12 cellular contexts compared by ENCODE assay signal in genomic region chr5:170861295-170861854, GRCh38. TPM values are rescaled to one million over a fixed set of nuclear protein-coding genes. Genes with fewer than 3 reads are reported as not detected.
DNase-seq lines count a peak whose midpoint lies in the region; ATAC-seq and TF ChIP-seq lines count a peak whose summit lies in the region.
"Had no signal": no experiment of that assay in that cellular context is flagged by ENCODE, and none has a peak within 500 bp of the region (broad histone marks: within the 10 kb centered on the region; RNA-seq: fewer than 3 reads in every experiment).

No MANE protein-coding gene starts in this region.

- H3K4me3 Mint-ChIP-seq in activated CD8-positive, alpha-beta T cell treated with anti-CD3 and anti-CD28 coated beads for 36 hours: peak overlapping the region; percentile 2
- H3K4me3 Mint-ChIP-seq in activated CD8-positive, alpha-beta T cell treated with anti-CD3 and anti-CD28 coated beads, Interleukin-2, amount 10 ng/mL, durations not matched to agents 7 days and 5 days: no peak overlapping the region
- peak overlapping the region; percentile 83 to 93 (median 89) for H3K4me3 Mint-ChIP-seq in brain
- H3K4me3 Mint-ChIP-seq: activated CD4-positive, alpha-beta T cell treated with anti-CD3 and anti-CD28 coated beads, Interleukin-2, amount 10 ng/mL, durations not matched to agents 24 days and 14 days had no signal

- H3K36me3 Mint-ChIP-seq in activated CD8-positive, alpha-beta T cell treated with anti-CD3 and anti-CD28 coated beads for 36 hours (ENCODE audit: low read depth): peaks cover 18% of the 10 kb centered on the region
- peaks cover 12% of the 10 kb centered on the region for H3K36me3 Mint-ChIP-seq in activated CD8-positive, alpha-beta T cell treated with anti-CD3 and anti-CD28 coated beads, Interleukin-2, amount 10 ng/mL, durations not matched to agents 7 days and 5 days (ENCODE audit: low read depth)
- peaks cover 17% of the 10 kb centered on the region for H3K36me3 Mint-ChIP-seq in brain

- H3K36me3 ChIP-seq in kidney epithelial cell (ENCODE audit: control insufficient read depth, insufficient read depth, low read length) (no peaks in the 10 kb centered on the region), stomach (no peaks in the 10 kb centered on the region)

- no peak for ATAC-seq in activated CD8-positive, alpha-beta T cell treated with anti-CD3 and anti-CD28 coated beads for 36 hours
- ATAC-seq in activated CD8-positive, alpha-beta T cell treated with anti-CD3 and anti-CD28 coated beads, Interleukin-2, amount 10 ng/mL, durations not matched to agents 7 days and 5 days: no peak

- no peak for DNase-seq in activated CD8-positive, alpha-beta T cell treated with anti-CD3 and anti-CD28 coated beads for 36 hours
- no peak for DNase-seq in activated CD8-positive, alpha-beta T cell treated with anti-CD3 and anti-CD28 coated beads, Interleukin-2, amount 10 ng/mL, durations not matched to agents 7 days and 5 days
- DNase-seq in kidney epithelial cell (ENCODE audit: low read depth) (no peak), stomach (no peak), T1000 (lab: John Stamatoyannopoulos, UW) (no peak), EL (no peak)
- no peak for DNase-seq in stimulated activated CD4-positive, alpha-beta T cell treated with anti-CD3 and anti-CD28 coated beads, Interleukin-2, amount 100 ng/mL, for 24 hours
- DNase-seq: activated CD4-positive, alpha-beta T cell treated with anti-CD3 and anti-CD28 coated beads, Interleukin-2, amount 10 ng/mL, durations not matched to agents 24 days and 14 days; RPMI8226 had no signal

- peaks cover 39% of the 10 kb centered on the region for H3K27me3 Mint-ChIP-seq in activated CD8-positive, alpha-beta T cell treated with anti-CD3 and anti-CD28 coated beads for 36 hours
- H3K27me3 Mint-ChIP-seq in activated CD8-positive, alpha-beta T cell treated with anti-CD3 and anti-CD28 coated beads, Interleukin-2, amount 10 ng/mL, durations not matched to agents 7 days and 5 days (ENCODE audit: low read depth): peaks cover 28% of the 10 kb centered on the region
- peaks cover 16% of the 10 kb centered on the region for H3K27me3 Mint-ChIP-seq in brain

- peaks cover 0 to 25% (median 22%) of the 10 kb centered on the region in 4 donors for H3K9me3 ChIP-seq in stomach

- TF ChIP-seq POLR2A in stomach (IDR thresholded peaks at IDR 0.05): no peak

- H3K4me1 Mint-ChIP-seq in activated CD8-positive, alpha-beta T cell treated with anti-CD3 and anti-CD28 coated beads for 36 hours (ENCODE audit: low read depth): peaks cover 5% of the 10 kb centered on the region
- peaks cover 5% of the 10 kb centered on the region for H3K4me1 Mint-ChIP-seq in activated CD8-positive, alpha-beta T cell treated with anti-CD3 and anti-CD28 coated beads, Interleukin-2, amount 10 ng/mL, durations not matched to agents 7 days and 5 days (ENCODE audit: low read depth)
- peaks cover 19% of the 10 kb centered on the region for H3K4me1 Mint-ChIP-seq in brain
- H3K4me1 Mint-ChIP-seq: activated CD4-positive, alpha-beta T cell treated with anti-CD3 and anti-CD28 coated beads, Interleukin-2, amount 10 ng/mL, durations not matched to agents 24 days and 14 days had no signal

- H3K27ac Mint-ChIP-seq in activated CD8-positive, alpha-beta T cell treated with anti-CD3 and anti-CD28 coated beads for 36 hours: no peak overlapping the region
- H3K27ac Mint-ChIP-seq in activated CD8-positive, alpha-beta T cell treated with anti-CD3 and anti-CD28 coated beads, Interleukin-2, amount 10 ng/mL, durations not matched to agents 7 days and 5 days: no peak overlapping the region
- H3K27ac Mint-ChIP-seq in brain: peak overlapping the region in 4 of 5 experiments; percentile 27 to 92 (median 76)
- H3K27ac Mint-ChIP-seq: activated CD4-positive, alpha-beta T cell treated with anti-CD3 and anti-CD28 coated beads, Interleukin-2, amount 10 ng/mL, durations not matched to agents 24 days and 14 days had no signal

- H3K9me3 Mint-ChIP-seq in activated CD8-positive, alpha-beta T cell treated with anti-CD3 and anti-CD28 coated beads for 36 hours: peaks cover 20% of the 10 kb centered on the region
- H3K9me3 Mint-ChIP-seq in activated CD8-positive, alpha-beta T cell treated with anti-CD3 and anti-CD28 coated beads, Interleukin-2, amount 10 ng/mL, durations not matched to agents 7 days and 5 days (ENCODE audit: insufficient read depth): peaks cover 14% of the 10 kb centered on the region
- peaks cover 24 to 28% (median 25%) of the 10 kb centered on the region in 5 experiments for H3K9me3 Mint-ChIP-seq in brain

- peak overlapping the region; percentile 75 for H3K4me3 ChIP-seq in kidney epithelial cell (ENCODE audit: low read depth, low read length)
- peak overlapping the region; percentile 68 to 91 (median 77) for H3K4me3 ChIP-seq in stomach

- no peak for TF ChIP-seq CTCF in activated CD8-positive, alpha-beta T cell treated with anti-CD3 and anti-CD28 coated beads for 36 hours (IDR thresholded peaks at IDR 0.05)
- no peak for TF ChIP-seq CTCF in brain (conservative IDR thresholded peaks at IDR 0.05)
- no peak for TF ChIP-seq CTCF in kidney epithelial cell (IDR thresholded peaks at IDR 0.05; ENCODE audit: insufficient read depth, low read length, poor library complexity, severe bottlenecking)
- no peak for TF ChIP-seq CTCF in stomach (IDR thresholded peaks at IDR 0.05)

- intact Hi-C loops in activated CD8-positive, alpha-beta T cell treated with anti-CD3 and anti-CD28 coated beads for 36 hours (cut with micrococcal nuclease): no loop called here
- intact Hi-C loops in stomach (cut with DNase I; ENCODE audit: low total_unique reads): no loop called here

- no peak for TF ChIP-seq EP300 in stomach (IDR thresholded peaks at IDR 0.05)

- 20 to 57% (median 26%) methylated on average over 6 to 22 of the region's 22 CpGs for WGBS in stomach, 5 donors

- POLR2A ChIA-PET in activated CD8-positive, alpha-beta T cell treated with anti-CD3 and anti-CD28 coated beads for 36 hours (lab: Charles Lee): no interaction called here
- POLR2A ChIA-PET in activated CD8-positive, alpha-beta T cell treated with anti-CD3 and anti-CD28 coated beads, Interleukin-2, amount 10 ng/mL, durations not matched to agents 7 days and 5 days (lab: Charles Lee): no interaction called here

- peak overlapping the region in 3 of 5 donors; percentile 30 to 74 (median 62) for H3K27ac ChIP-seq in stomach
- H3K27ac ChIP-seq: HL-60 had no signal

- H3K27me3 ChIP-seq in kidney epithelial cell (ENCODE audit: control insufficient read depth, insufficient read depth, low read length) (no peaks in the 10 kb centered on the region), stomach (peaks cover 0 to 16% (median 4%) of the 10 kb centered on the region in 3 donors)

- CTCF ChIA-PET in activated CD8-positive, alpha-beta T cell treated with anti-CD3 and anti-CD28 coated beads for 36 hours (lab: Charles Lee): no interaction called here
- CTCF ChIA-PET in activated CD8-positive, alpha-beta T cell treated with anti-CD3 and anti-CD28 coated beads, Interleukin-2, amount 10 ng/mL, durations not matched to agents 7 days and 5 days (lab: Charles Lee): no interaction called here

- H3K4me1 ChIP-seq in stomach: peaks cover 0 to 24% (median 13%) of the 10 kb centered on the region in 4 donors

RNA-seq across cellular contexts. Expression of gene RANBP17, which starts 0.4 kb away (rescaled TPM):
- not detected for total RNA-seq in activated CD8-positive, alpha-beta T cell treated with anti-CD3 and anti-CD28 coated beads for 36 hours
- under 1 TPM in 1 of 2 experiments, not detected in 1; 0.13 TPM for total RNA-seq in activated CD8-positive, alpha-beta T cell treated with anti-CD3 and anti-CD28 coated beads, Interleukin-2, amount 10 ng/mL, durations not matched to agents 7 days and 5 days
- polyA plus RNA-seq in brain (ENCODE audit: insufficient read depth, low read depth, low replicate concordance): 2.2 TPM
- total RNA-seq in kidney epithelial cell: 7.1 and 10.4 TPM in 2 replicates
- 10 to 100 TPM in 4 of 5 donors, 1 to 10 TPM in 1; 4.1 to 75.6 (median 22.3) TPM for total RNA-seq in stomach
- polyA plus RNA-seq in stomach: 1 to 10 TPM; 1.4 to 2.1 (median 1.9) TPM
- total RNA-seq: A673; activated CD4-positive, alpha-beta T cell treated with anti-CD3 and anti-CD28 coated beads, Interleukin-2, amount 10 ng/mL, durations not matched to agents 24 days and 14 days had no signal

Comparison
In these comparisons a context has a peak if more than half of its experiments do, and no peak if none do; other contexts are left out.
1. H3K27ac Mint-ChIP-seq: peak in brain (4 of 5); none in activated CD8-positive, alpha-beta T cell treated with anti-CD3 and anti-CD28 coated beads for 36 hours (single experiment) and activated CD8-positive, alpha-beta T cell treated with anti-CD3 and anti-CD28 coated beads, Interleukin-2, amount 10 ng/mL, durations not matched to agents 7 days and 5 days (single experiment).